8 cellular contexts compared by ENCODE assay signal in genomic region chr6:29747688-29748250, GRCh38. TPM values are rescaled to one million over a fixed set of nuclear protein-coding genes. Genes with fewer than 3 reads are reported as not detected.
DNase-seq lines count a peak whose midpoint lies in the region; ATAC-seq and TF ChIP-seq lines count a peak whose summit lies in the region.

No MANE protein-coding gene starts in this region.

- H3K27me3 ChIP-seq in right atrium auricular region = no peaks in the 10 kb centered on the region
- peaks cover 2% of the 10 kb centered on the region for H3K27me3 ChIP-seq in brain microvascular endothelial cell (replicated peaks)
- H3K27me3 ChIP-seq in mesendoderm (ENCODE audit: insufficient read depth, low read length, poor library complexity) = peaks cover 6% of the 10 kb centered on the region

- H3K18ac ChIP-seq in mesendoderm (ENCODE audit: low read length) = no peak overlapping the region

- no peaks in the 10 kb centered on the region for H3K9me3 ChIP-seq in right atrium auricular region

- H3K56ac ChIP-seq in mesendoderm (ENCODE audit: low read length) = no peak overlapping the region

- no peak overlapping the region for H2BK15ac ChIP-seq in mesendoderm (replicated peaks; ENCODE audit: low read depth)

- peak overlapping the region in 1 of 2 donors; percentile 86 for H3K27ac ChIP-seq in right atrium auricular region
- H3K27ac ChIP-seq in brain microvascular endothelial cell = no peak overlapping the region
- H3K27ac ChIP-seq in mesendoderm (ENCODE audit: low read depth, low read length) = no peak overlapping the region

- H3K23ac ChIP-seq in mesendoderm (ENCODE audit: low read length) = no peak overlapping the region

- ATAC-seq in left cardiac atrium (no peak), GM18520 (IDR thresholded peaks at IDR 0.05; ENCODE audit: unreplicated experiment) (no peak)

- peak overlapping the region; percentile 64 to 77 for H3K4me3 ChIP-seq in right atrium auricular region
- peak overlapping the region; percentile 70 for H3K4me3 ChIP-seq in brain microvascular endothelial cell (ENCODE audit: low read depth, low read length)
- no peak overlapping the region for H3K4me3 ChIP-seq in mesendoderm (ENCODE audit: low read length)

- H3K79me2 ChIP-seq in mesendoderm (ENCODE audit: control insufficient read depth, insufficient read depth, low read length) = no peaks in the 10 kb centered on the region

- H3K4ac ChIP-seq in mesendoderm (ENCODE audit: low read depth, low read length) = no peak overlapping the region

- H4K8ac ChIP-seq in mesendoderm (ENCODE audit: low read depth, low read length) = no peak overlapping the region

- peaks cover 0 to 34% of the 10 kb centered on the region in 2 donors for H3K4me1 ChIP-seq in right atrium auricular region
- H3K4me1 ChIP-seq in mesendoderm (ENCODE audit: control insufficient read depth, low read depth, low read length) = peaks cover 2% of the 10 kb centered on the region

- in situ Hi-C loops in brain microvascular endothelial cell (cut with HindIII; ENCODE audit: low pct_ligation_motif_present, low sequenced_read_pairs) = loop anchor here (25.0 kb wide), 1 partner anchor 90 kb away; the partner anchor contains the start of gene HLA-G

- H2AK5ac ChIP-seq in mesendoderm (ENCODE audit: low read length) = no peak overlapping the region

- no peak for DNase-seq in right atrium auricular region (ENCODE audit: low spot score)
- DNase-seq in left cardiac atrium = no peak
- DNase-seq in brain microvascular endothelial cell = no peak
- peak; percentile 24 for DNase-seq in mesendoderm
- no peak for DNase-seq in SW 1271 (lab: John Stamatoyannopoulos, UW)
- DNase-seq in cerebellar nuclear complex (lab: John Stamatoyannopoulos, UW) = no peak
- DNase-seq in RPMI8226 = no peak

- H3K4me2 ChIP-seq in mesendoderm (ENCODE audit: low read length) = no peak overlapping the region

- no peak overlapping the region for H2BK120ac ChIP-seq in mesendoderm (ENCODE audit: low read depth, low read length)

- no peak overlapping the region for H4K5ac ChIP-seq in mesendoderm (ENCODE audit: low read length)

- H2BK5ac ChIP-seq in mesendoderm (ENCODE audit: low read length) = no peak overlapping the region

- intact Hi-C loops in left cardiac atrium (cut with DNase I) = no loop called here

- no peaks in the 10 kb centered on the region for H3K79me1 ChIP-seq in mesendoderm (ENCODE audit: low read length)

- H3K9ac ChIP-seq in mesendoderm (ENCODE audit: low read length) = no peak overlapping the region

- no CpG with 5 or more reads among the region's 8 CpGs for WGBS in mesendoderm (ENCODE audit: extremely low coverage, insufficient coverage, low lambda C conversion rate)

- no peaks in the 10 kb centered on the region for H3K36me3 ChIP-seq in right atrium auricular region
- H3K36me3 ChIP-seq in brain microvascular endothelial cell (replicated peaks) = no peaks in the 10 kb centered on the region
- H3K36me3 ChIP-seq in mesendoderm (ENCODE audit: control insufficient read depth, insufficient read depth, low read length) = no peaks in the 10 kb centered on the region

- no peak for TF ChIP-seq CTCF in right atrium auricular region (IDR thresholded peaks at IDR 0.05)
- no peak for TF ChIP-seq CTCF in brain microvascular endothelial cell (IDR thresholded peaks at IDR 0.05; ENCODE audit: low read depth, low read length, missing control alignments)

RNA-seq across cellular contexts. Expression of gene HLA-F, which starts 24.5 kb away (rescaled TPM):
- total RNA-seq in right atrium auricular region (10 to 100 TPM; 21.1 to 36.7 TPM), left cardiac atrium (10 to 100 TPM; 41.8 to 51.6 TPM)
- polyA plus RNA-seq in mesendoderm (2013, experiment 1 of 2) = 2.0 TPM
- polyA plus RNA-seq in mesendoderm (2013, experiment 2 of 2) = 1.8 TPM
